Comparison of ENCODE assay signal across 8 cellular contexts in genomic region chr19:6161271-6161850, GRCh38. TPM values are rescaled to one million over a fixed set of nuclear protein-coding genes. Genes with fewer than 3 reads are reported as not detected.
DNase-seq lines count a peak whose midpoint lies in the region; ATAC-seq and TF ChIP-seq lines count a peak whose summit lies in the region.

No MANE protein-coding gene starts in this region.

- TF ChIP-seq CTCF in RWPE1 (conservative IDR thresholded peaks at IDR 0.05; ENCODE audit: low read depth) = no peak

- POLR2A ChIA-PET in RWPE1 (lab: Yijun Ruan, JAX; ENCODE audit: low non-redundant PET) = no interaction called here

- H3K36me3 Mint-ChIP-seq in naive B cell = peaks cover 0 to 8% of the 10 kb centered on the region in 2 donors

- peak; percentile 56 for DNase-seq in NK-92 treated with Interleukin-12 subunit alpha and Interleukin-12 subunit beta, amount 100 ng/mL, for 24 hours (lab: John Stamatoyannopoulos, UW)
- no peak for DNase-seq in NK-92 (lab: John Stamatoyannopoulos, UW; ENCODE audit: unreplicated experiment)
- DNase-seq in RWPE1 (ENCODE audit: low spot score) = peak; percentile 43
- peak; percentile 16 for DNase-seq in activated naive CD4-positive, alpha-beta T cell treated with Interleukin-2 at 50 U/mL for 16 hours
- DNase-seq in naive B cell = peak; percentile 43
- no peak for DNase-seq in NCI-H446 treated with DMSO at 0.1 percent for 48 hours (lab: John Stamatoyannopoulos, UW)
- DNase-seq in NCI-H510A (lab: John Stamatoyannopoulos, UW) = no peak
- DNase-seq in putamen (ENCODE audit: low spot score) = no peak

- H3K9me3 Mint-ChIP-seq in naive B cell = peaks cover 11 to 25% (median 19%) of the 10 kb centered on the region in 7 donors

- peaks cover 8 to 13% (median 10%) of the 10 kb centered on the region in 3 donors for H3K4me1 Mint-ChIP-seq in naive B cell

- peak; percentile 80 to 84 for ATAC-seq in naive B cell (ENCODE audit: low read depth in 2 of 2)

- no peak overlapping the region for H3K27ac ChIP-seq in RWPE1

- CTCF ChIA-PET in RWPE1 (lab: Yijun Ruan, JAX) = no interaction called here

- H3K27me3 Mint-ChIP-seq in naive B cell = peaks cover 0 to 11% (median 4%) of the 10 kb centered on the region in 3 donors

- H3K27ac Mint-ChIP-seq in naive B cell = peak overlapping the region in 3 of 6 donors; percentile 42 to 95 (median 59)

- peak overlapping the region in 2 of 8 donors; percentile 20 to 66 for H3K4me3 Mint-ChIP-seq in naive B cell

RNA-seq across cellular contexts. Expression of gene ACSBG2, which starts 25.9 kb away (rescaled TPM):
- not detected for polyA plus RNA-seq in naive B cell (ENCODE audit: low read depth in 6 of 6)

RNA-seq across cellular contexts. Expression of gene RFX2, which starts 51.1 kb away (rescaled TPM):
- polyA plus RNA-seq in naive B cell (ENCODE audit: low read depth in 6 of 6) = 1 to 10 TPM in 4 of 6 donors, under 1 TPM in 2; 0.89 to 5.9 (median 1.2) TPM

Comparison
In these comparisons a context has a peak if more than half of its experiments do, and no peak if none do; other contexts are left out.
1. DNase-seq: peak in NK-92 treated with Interleukin-12 subunit alpha and Interleukin-12 subunit beta, amount 100 ng/mL, for 24 hours (single experiment), RWPE1 (single experiment), activated naive CD4-positive, alpha-beta T cell treated with Interleukin-2 at 50 U/mL for 16 hours (single experiment) and naive B cell (single experiment); none in NK-92 (single experiment), NCI-H446 treated with DMSO at 0.1 percent for 48 hours (single experiment), NCI-H510A (single experiment) and putamen (single experiment).